ENCODE assay signal across 8 cellular contexts in genomic region chr2:176931588-176932563, GRCh38.
DNase-seq lines count a peak whose midpoint lies in the region; ATAC-seq and TF ChIP-seq lines count a peak whose summit lies in the region.

No MANE protein-coding gene starts in this region.

- H3K4me3 Mint-ChIP-seq in activated naive CD4-positive, alpha-beta T cell treated with anti-CD3 and anti-CD28 coated beads, Interleukin-2, amount 50 U/mL, for 24 hours: peak overlapping the region; percentile 31
- peak overlapping the region in 1 of 2 donors; percentile 55 for H3K4me3 Mint-ChIP-seq in stimulated activated naive CD8-positive, alpha-beta T cell treated with anti-CD3 and anti-CD28 coated beads, Interleukin-15, amount 100 ng/mL, for 72 hours

- H4K20me1 ChIP-seq in HCT116 (ENCODE audit: insufficient read depth): no peaks in the 10 kb centered on the region

- H3K9ac ChIP-seq in HCT116 (ENCODE audit: low read length): no peak overlapping the region

- peak overlapping the region; percentile 78 for H3K27ac Mint-ChIP-seq in activated naive CD4-positive, alpha-beta T cell treated with anti-CD3 and anti-CD28 coated beads, Interleukin-2, amount 50 U/mL, for 24 hours
- H3K27ac Mint-ChIP-seq in stimulated activated naive CD8-positive, alpha-beta T cell treated with anti-CD3 and anti-CD28 coated beads, Interleukin-15, amount 100 ng/mL, for 72 hours: peak overlapping the region; percentile 94 to 95

- H3K4me3 ChIP-seq in HCT116 (replicated peaks in 1 of 2; ENCODE audit: low read depth in 1 of 2, low read length in 2 of 2): no peak overlapping the region
- no peak overlapping the region for H3K4me3 ChIP-seq in choroid plexus epithelial cell (ENCODE audit: low read depth, low read length)

- ATAC-seq in HCT116: peak; percentile 77
- ATAC-seq in stimulated activated naive CD8-positive, alpha-beta T cell treated with anti-CD3 and anti-CD28 coated beads, Interleukin-15, amount 100 ng/mL, for 72 hours: peak; percentile 98

- TF ChIP-seq CTCF in HCT116 (IDR thresholded peaks at IDR 0.05 in 2 of 3, conservative IDR thresholded peaks at IDR 0.05 in 1 of 3; ENCODE audit: borderline replicate concordance in 1 of 3, insufficient read depth in 1 of 3, low read depth in 2 of 3, low read length in 2 of 3): no peak
- no peak for TF ChIP-seq CTCF in choroid plexus epithelial cell (conservative IDR thresholded peaks at IDR 0.05; ENCODE audit: low read depth, low read length)

- TF ChIP-seq RAD21 in HCT116 (IDR thresholded peaks at IDR 0.05; ENCODE audit: low read depth): no peak

- no peak overlapping the region for H3K27ac ChIP-seq in HCT116 (ENCODE audit: low read depth, low read length)

- peaks cover 9% of the 10 kb centered on the region for H3K4me1 Mint-ChIP-seq in activated naive CD4-positive, alpha-beta T cell treated with anti-CD3 and anti-CD28 coated beads, Interleukin-2, amount 50 U/mL, for 24 hours
- H3K4me1 Mint-ChIP-seq in stimulated activated naive CD8-positive, alpha-beta T cell treated with anti-CD3 and anti-CD28 coated beads, Interleukin-15, amount 100 ng/mL, for 72 hours: peaks cover 25% of the 10 kb centered on the region

- H3K4me1 ChIP-seq in HCT116 (ENCODE audit: control insufficient read depth in 1 of 2, insufficient read depth in 2 of 2, low read length in 2 of 2): peaks cover 0 to 8% of the 10 kb centered on the region in 2 experiments; a peak in 2 of 4 replicates

- peaks cover 7% of the 10 kb centered on the region; the same call in 1 of the 2 replicates for H3K27me3 ChIP-seq in HCT116 (ENCODE audit: insufficient read depth, low read length)

- H3K36me3 Mint-ChIP-seq in activated naive CD4-positive, alpha-beta T cell treated with anti-CD3 and anti-CD28 coated beads, Interleukin-2, amount 50 U/mL, for 24 hours: no peaks in the 10 kb centered on the region

- no peaks in the 10 kb centered on the region for H3K9me3 Mint-ChIP-seq in activated naive CD4-positive, alpha-beta T cell treated with anti-CD3 and anti-CD28 coated beads, Interleukin-2, amount 50 U/mL, for 24 hours
- peaks cover 0 to 10% of the 10 kb centered on the region in 2 donors for H3K9me3 Mint-ChIP-seq in stimulated activated naive CD8-positive, alpha-beta T cell treated with anti-CD3 and anti-CD28 coated beads, Interleukin-15, amount 100 ng/mL, for 72 hours

- CTCF ChIA-PET in HCT116 (lab: Charles Lee): interaction anchor here (0.9 to 1.1 kb wide), 2 partner anchors 217 to 278 kb away, joined by 3 read pairs; no protein-coding TSS in a partner anchor

- H3K4me2 ChIP-seq in HCT116 (ENCODE audit: low read length): peak overlapping the region; percentile 30; the same call in 1 of the 2 replicates

- POLR2A ChIA-PET in HCT116 (lab: Charles Lee): no interaction called here

- no peaks in the 10 kb centered on the region for H3K27me3 Mint-ChIP-seq in activated naive CD4-positive, alpha-beta T cell treated with anti-CD3 and anti-CD28 coated beads, Interleukin-2, amount 50 U/mL, for 24 hours
- H3K27me3 Mint-ChIP-seq in stimulated activated naive CD8-positive, alpha-beta T cell treated with anti-CD3 and anti-CD28 coated beads, Interleukin-15, amount 100 ng/mL, for 72 hours: no peaks in the 10 kb centered on the region

- H3K36me3 ChIP-seq in HCT116 (ENCODE audit: control insufficient read depth in 1 of 2, insufficient read depth in 2 of 2, low read length in 2 of 2): no peaks in the 10 kb centered on the region

- TF ChIP-seq POLR2A in HCT116 (IDR thresholded peaks at IDR 0.05; ENCODE audit: borderline replicate concordance, extremely low read depth, insufficient read depth, insufficient read length): no peak

- H3K9me3 ChIP-seq in HCT116 (ENCODE audit: control insufficient read depth in 1 of 2, insufficient read depth in 1 of 2, low read depth in 1 of 2, low read length in 2 of 2): no peaks in the 10 kb centered on the region

- H3K9me2 ChIP-seq in HCT116 (ENCODE audit: insufficient read depth): no peaks in the 10 kb centered on the region

- peak overlapping the region; percentile 85 for H2AFZ ChIP-seq in HCT116 (ENCODE audit: low read depth, low read length, poor library complexity, severe bottlenecking)

- no TSS peak for BruUV-seq in HCT116 (replicated peaks; lab: Mats Ljungman, UMichigan)

- no peaks in the 10 kb centered on the region for H3K79me2 ChIP-seq in HCT116 (ENCODE audit: insufficient read depth, low read length)

- intact Hi-C loops in HCT116 (cut with micrococcal nuclease): no loop called here

- no peak for DNase-seq in activated naive CD4-positive, alpha-beta T cell (lab: John Stamatoyannopoulos, UW)
- peak; percentile 41 for DNase-seq in HCT116 (ENCODE audit: low read depth, low spot score)
- DNase-seq in NAMALWA (ENCODE audit: low spot score): peak; percentile 77
- peak; percentile 54 for DNase-seq in choroid plexus epithelial cell (ENCODE audit: low read depth)
- peak; percentile 50 for DNase-seq in stimulated activated naive CD8-positive, alpha-beta T cell treated with anti-CD3 and anti-CD28 coated beads, Interleukin-15, amount 100 ng/mL, for 72 hours
- no peak for DNase-seq in NCI-H526 treated with DMSO at 0.1 percent for 48 hours (lab: John Stamatoyannopoulos, UW)
- DNase-seq in NCI-H1092 treated with DMSO at 0.1 percent for 48 hours (lab: John Stamatoyannopoulos, UW): no peak

- RAD21 ChIA-PET in HCT116 (lab: Charles Lee; ENCODE audit: low non-redundant PET in 1 of 2, low total read pairs in 2 of 2, uncharacterized antibody in 2 of 2, unreplicated experiment in 2 of 2): interaction anchor here in 1 of 2 experiments (0.6 kb wide), 1 partner anchor 173 kb away, joined by 3 read pairs; no protein-coding TSS in a partner anchor

TF ChIP-seq in HCT116, 20 proteins besides CTCF, POLR2A, EP300 and RAD21:
- TF ChIP-seq ZNF274 (IDR thresholded peaks at IDR 0.05; ENCODE audit: low read depth, low read length): no peak
- no peak for TF ChIP-seq CEBPB (IDR thresholded peaks at IDR 0.05; ENCODE audit: low read depth)
- no peak; the same call in 1 of the 2 replicates for TF ChIP-seq SP1 (IDR thresholded peaks at IDR 0.05; ENCODE audit: low read depth)
- TF ChIP-seq FOSL1 (IDR thresholded peaks at IDR 0.05; ENCODE audit: low read depth): peak; percentile 78
- TF ChIP-seq JUND (IDR thresholded peaks at IDR 0.05): peak; percentile 71
- no peak for TF ChIP-seq TCF7L2 (IDR thresholded peaks at IDR 0.05; ENCODE audit: borderline replicate concordance, extremely low read depth, insufficient read depth, insufficient read length)
TF ChIP-seq in HCT116: peak in this region for 2.

Comparison
In these comparisons a context has a peak if more than half of its experiments do, and no peak if none do; other contexts are left out.
1. DNase-seq: peak in HCT116 (single experiment), NAMALWA (single experiment), choroid plexus epithelial cell (single experiment) and stimulated activated naive CD8-positive, alpha-beta T cell treated with anti-CD3 and anti-CD28 coated beads, Interleukin-15, amount 100 ng/mL, for 72 hours (2 of 2); none in activated naive CD4-positive, alpha-beta T cell (0 of 4), NCI-H526 treated with DMSO at 0.1 percent for 48 hours (single experiment) and NCI-H1092 treated with DMSO at 0.1 percent for 48 hours (single experiment).